15 cellular contexts compared by ENCODE assay signal in genomic region chr2:100955226-100955625, GRCh38. TPM values are rescaled to one million over a fixed set of nuclear protein-coding genes. Genes with fewer than 3 reads are reported as not detected.
A peak's percentile ranks its signal among the peaks of the same experiment; 100 is the strongest.
DNase-seq lines count a peak whose midpoint lies in the region; ATAC-seq and TF ChIP-seq lines count a peak whose summit lies in the region.
"Had no signal": no experiment of that assay in that cellular context is flagged by ENCODE, and none has a peak within 500 bp of the region (broad histone marks: within the 10 kb centered on the region; RNA-seq: fewer than 3 reads in every experiment).

No MANE protein-coding gene starts in this region.

- H3K27me3 ChIP-seq in heart right ventricle (no peaks in the 10 kb centered on the region), osteoblast (ENCODE audit: insufficient read depth, low read length) (no peaks in the 10 kb centered on the region), upper lobe of right lung (no peaks in the 10 kb centered on the region)
- H3K27me3 ChIP-seq: BLaER1 treated with 17β-estradiol and CSF1 and Interleukin-3, amounts not matched to agents 10 nM and 100 nM had no signal

- peaks cover 28% of the 10 kb centered on the region for H3K27me3 Mint-ChIP-seq in stimulated activated memory B cell treated with anti-CD40 and anti-IgM and Interleukin-4, amounts not matched to agents 10 μg/mL and 1 μg/mL and 100 μg/mL, for 72 hours

- H3K27ac Mint-ChIP-seq in stimulated activated memory B cell treated with anti-CD40 and anti-IgM and Interleukin-4, amounts not matched to agents 10 μg/mL and 1 μg/mL and 100 μg/mL, for 72 hours = no peak overlapping the region
- H3K27ac Mint-ChIP-seq: CD4-positive, CD25-positive, alpha-beta regulatory T cell had no signal

- no peaks in the 10 kb centered on the region for H3K9me3 ChIP-seq in heart right ventricle
- no peaks in the 10 kb centered on the region for H3K9me3 ChIP-seq in osteoblast (ENCODE audit: low read depth, low read length)
- H3K9me3 ChIP-seq in upper lobe of right lung = no peaks in the 10 kb centered on the region
- H3K9me3 ChIP-seq: BLaER1 treated with 17β-estradiol and CSF1 and Interleukin-3, amounts not matched to agents 10 nM and 100 nM had no signal

- H3K79me2 ChIP-seq in osteoblast (ENCODE audit: insufficient read depth, low read length) = no peaks in the 10 kb centered on the region

- intact Hi-C loops in Right ventricle myocardium superior (cut with DNase I) = no loop called here
- intact Hi-C loops in left cardiac atrium (cut with DNase I) = no loop called here
- intact Hi-C loops in heart right ventricle (cut with DNase I) = no loop called here
- intact Hi-C loops in left colon (cut with DNase I, micrococcal nuclease) = no loop called here
- intact Hi-C loops in upper lobe of right lung (cut with DNase I) = no loop called here

- H2AFZ ChIP-seq in osteoblast (ENCODE audit: low read length) = no peak overlapping the region
- H2AFZ ChIP-seq: GM23248 had no signal

- H3K9me3 Mint-ChIP-seq in stimulated activated memory B cell treated with anti-CD40 and anti-IgM and Interleukin-4, amounts not matched to agents 10 μg/mL and 1 μg/mL and 100 μg/mL, for 72 hours = no peaks in the 10 kb centered on the region

- TF ChIP-seq CTCF in heart right ventricle (IDR thresholded peaks at IDR 0.05) (no peak), osteoblast (IDR thresholded peaks at IDR 0.05; ENCODE audit: extremely low read depth, low read depth, low read length) (no peak), upper lobe of right lung (IDR thresholded peaks at IDR 0.05) (no peak)

- H3K4me1 Mint-ChIP-seq in stimulated activated memory B cell treated with anti-CD40 and anti-IgM and Interleukin-4, amounts not matched to agents 10 μg/mL and 1 μg/mL and 100 μg/mL, for 72 hours = peaks cover 7% of the 10 kb centered on the region
- H3K4me1 Mint-ChIP-seq: CD4-positive, CD25-positive, alpha-beta regulatory T cell had no signal

- DNase-seq in Right ventricle myocardium superior (no peak), left cardiac atrium (no peak), heart right ventricle (no peak), osteoblast (ENCODE audit: insufficient read length, low spot score, missing footprints) (peak; percentile 41), left colon (no peak), upper lobe of right lung (no peak)
- DNase-seq: ACHN; CD4-positive, CD25-positive, alpha-beta regulatory T cell; DMS53; GF-D8; GM23248 had no signal

- no peaks in the 10 kb centered on the region for H3K36me3 Mint-ChIP-seq in stimulated activated memory B cell treated with anti-CD40 and anti-IgM and Interleukin-4, amounts not matched to agents 10 μg/mL and 1 μg/mL and 100 μg/mL, for 72 hours
- H3K36me3 Mint-ChIP-seq: CD4-positive, CD25-positive, alpha-beta regulatory T cell had no signal

- 57 to 73% methylated on average over 4 of the region's 4 CpGs for WGBS in heart right ventricle, 2 donors

- no peak overlapping the region for H3K4me3 Mint-ChIP-seq in stimulated activated memory B cell treated with anti-CD40 and anti-IgM and Interleukin-4, amounts not matched to agents 10 μg/mL and 1 μg/mL and 100 μg/mL, for 72 hours
- H3K4me3 Mint-ChIP-seq: CD4-positive, CD25-positive, alpha-beta regulatory T cell had no signal

- no peak overlapping the region for H3K4me2 ChIP-seq in osteoblast (ENCODE audit: insufficient read depth, low read length)
- H3K4me2 ChIP-seq: BLaER1 treated with 17β-estradiol and CSF1 and Interleukin-3, amounts not matched to agents 10 nM and 100 nM had no signal

- H4K20me1 ChIP-seq in osteoblast (ENCODE audit: insufficient read depth, low read length) = no peaks in the 10 kb centered on the region
- H4K20me1 ChIP-seq: BLaER1 treated with 17β-estradiol and CSF1 and Interleukin-3, amounts not matched to agents 10 nM and 100 nM had no signal

- H3K4me1 ChIP-seq in heart right ventricle = peaks cover 4 to 34% (median 17%) of the 10 kb centered on the region in 9 donors
- peaks cover 21% of the 10 kb centered on the region for H3K4me1 ChIP-seq in osteoblast (ENCODE audit: insufficient read depth, low read length)
- peaks cover 15% of the 10 kb centered on the region for H3K4me1 ChIP-seq in upper lobe of right lung

- ATAC-seq in Right ventricle myocardium superior (ENCODE audit: poor library complexity) (peak; percentile 52), left cardiac atrium (no peak), heart right ventricle (peak in 5 of 8 donors; percentile 20 to 72 (median 27)), left colon (no peak), upper lobe of right lung (no peak)
- ATAC-seq in stimulated activated memory B cell treated with anti-CD40 and anti-IgM and Interleukin-4, amounts not matched to agents 10 μg/mL and 1 μg/mL and 100 μg/mL, for 72 hours = peak; percentile 20
- ATAC-seq: HCT116, HepG2 had no signal

- peaks cover 0 to 24% (median 0%) of the 10 kb centered on the region in 9 donors for H3K36me3 ChIP-seq in heart right ventricle
- H3K36me3 ChIP-seq in osteoblast (ENCODE audit: insufficient read depth, low read length) = no peaks in the 10 kb centered on the region
- no peaks in the 10 kb centered on the region for H3K36me3 ChIP-seq in upper lobe of right lung
- H3K36me3 ChIP-seq: BLaER1 treated with 17β-estradiol and CSF1 and Interleukin-3, amounts not matched to agents 10 nM and 100 nM had no signal

- no peak overlapping the region for H3K4me3 ChIP-seq in heart right ventricle
- H3K4me3 ChIP-seq in osteoblast (ENCODE audit: insufficient read depth, low read length) = no peak overlapping the region
- H3K4me3 ChIP-seq in upper lobe of right lung = no peak overlapping the region
- H3K4me3 ChIP-seq: BLaER1 treated with 17β-estradiol and CSF1 and Interleukin-3, amounts not matched to agents 10 nM and 100 nM; GM23248 had no signal

- no peak overlapping the region for H3K27ac ChIP-seq in heart right ventricle
- no peak overlapping the region for H3K27ac ChIP-seq in osteoblast (ENCODE audit: low read depth, low read length)
- no peak overlapping the region for H3K27ac ChIP-seq in upper lobe of right lung
- H3K27ac ChIP-seq: BLaER1 treated with 17β-estradiol and CSF1 and Interleukin-3, amounts not matched to agents 10 nM and 100 nM; GM23248 had no signal

RNA-seq across cellular contexts. Expression of gene RPL31, which starts 46.9 kb away (rescaled TPM):
- 756 TPM for total RNA-seq in Right ventricle myocardium superior
- 100 to 1,000 TPM; 870 to 899 TPM for total RNA-seq in left cardiac atrium
- 100 to 1,000 TPM; 610 to 902 (median 663) TPM for total RNA-seq in heart right ventricle
- 1,000 to 10,000 TPM; 2,707 to 4,595 TPM for polyA plus RNA-seq in heart right ventricle
- total RNA-seq in osteoblast = 760 and 907 TPM in 2 replicates
- 1,000 to 10,000 TPM; 1,084 to 1,104 TPM for total RNA-seq in left colon
- total RNA-seq in upper lobe of right lung = 1,071 TPM

Comparison
In these comparisons a context has a peak if more than half of its experiments do, and no peak if none do; other contexts are left out.
1. ATAC-seq: peak in Right ventricle myocardium superior (single experiment), heart right ventricle (5 of 8) and stimulated activated memory B cell treated with anti-CD40 and anti-IgM and Interleukin-4, amounts not matched to agents 10 μg/mL and 1 μg/mL and 100 μg/mL, for 72 hours (single experiment); none in left cardiac atrium (0 of 2), left colon (single experiment) and upper lobe of right lung (single experiment).